In genomic region chr6:48140221-48140620, GRCh38 we compare ENCODE assay signal across 24 cellular contexts. TPM values are rescaled to one million over a fixed set of nuclear protein-coding genes. Genes with fewer than 3 reads are reported as not detected.
A peak's percentile ranks its signal among the peaks of the same experiment; 100 is the strongest.
DNase-seq lines count a peak whose midpoint lies in the region; ATAC-seq and TF ChIP-seq lines count a peak whose summit lies in the region.
"Had no signal": no experiment of that assay in that cellular context is flagged by ENCODE, and none has a peak within 500 bp of the region (broad histone marks: within the 10 kb centered on the region; RNA-seq: fewer than 3 reads in every experiment).

No MANE protein-coding gene starts in this region.

- POLR2A ChIA-PET in activated CD8-positive, alpha-beta T cell treated with anti-CD3 and anti-CD28 coated beads, Interleukin-2, amount 10 ng/mL, durations not matched to agents 7 days and 5 days (lab: Charles Lee): no interaction called here
- POLR2A ChIA-PET in SK-N-SH (lab: Yijun Ruan, JAX): no interaction called here

- H4K20me1 ChIP-seq in SK-N-SH (ENCODE audit: insufficient read depth): no peaks in the 10 kb centered on the region

- H3K27me3 ChIP-seq in RWPE2 (ENCODE audit: insufficient read depth, poor library complexity, severe bottlenecking) (no peaks in the 10 kb centered on the region), endodermal cell (ENCODE audit: control insufficient read depth, insufficient read depth, low read length, poor library complexity, severe bottlenecking) (no peaks in the 10 kb centered on the region), SK-N-SH (ENCODE audit: insufficient read depth) (no peaks in the 10 kb centered on the region; the same call in 1 of the 2 replicates)
- H3K27me3 ChIP-seq: SJSA1 had no signal

- H3K36me3 ChIP-seq in RWPE2 (ENCODE audit: low read depth) (no peaks in the 10 kb centered on the region), endodermal cell (ENCODE audit: control insufficient read depth, insufficient read depth, low read length) (no peaks in the 10 kb centered on the region), SK-N-SH (replicated peaks in 1 of 2; ENCODE audit: control insufficient read depth in 1 of 2, insufficient read depth in 2 of 2, low read length in 1 of 2) (no peaks in the 10 kb centered on the region)
- H3K36me3 ChIP-seq: SJSA1 had no signal

- H3K27ac Mint-ChIP-seq in endodermal cell: no peak overlapping the region
- H3K27ac Mint-ChIP-seq in activated CD8-positive, alpha-beta T cell treated with anti-CD3 and anti-CD28 coated beads, Interleukin-2, amount 10 ng/mL, durations not matched to agents 7 days and 5 days: no peak overlapping the region
- H3K27ac Mint-ChIP-seq: CD4-positive, alpha-beta memory T cell had no signal

- H3K4me3 Mint-ChIP-seq in endodermal cell: no peak overlapping the region
- no peak overlapping the region for H3K4me3 Mint-ChIP-seq in activated CD8-positive, alpha-beta T cell treated with anti-CD3 and anti-CD28 coated beads, Interleukin-2, amount 10 ng/mL, durations not matched to agents 7 days and 5 days
- H3K4me3 Mint-ChIP-seq: CD4-positive, alpha-beta memory T cell had no signal

- H3K9me3 ChIP-seq in RWPE2 (ENCODE audit: severe bottlenecking) (no peaks in the 10 kb centered on the region), endodermal cell (ENCODE audit: control insufficient read depth, low read length) (no peaks in the 10 kb centered on the region), SK-N-SH (no peaks in the 10 kb centered on the region)
- H3K9me3 ChIP-seq: A549, SJSA1 had no signal

- no peaks in the 10 kb centered on the region for H3K36me3 Mint-ChIP-seq in endodermal cell (ENCODE audit: low read depth)
- no peaks in the 10 kb centered on the region for H3K36me3 Mint-ChIP-seq in activated CD8-positive, alpha-beta T cell treated with anti-CD3 and anti-CD28 coated beads, Interleukin-2, amount 10 ng/mL, durations not matched to agents 7 days and 5 days (ENCODE audit: low read depth)
- H3K36me3 Mint-ChIP-seq: CD4-positive, alpha-beta memory T cell had no signal

- H3K27ac ChIP-seq in RWPE2 (ENCODE audit: poor library complexity, severe bottlenecking) (peak overlapping the region; percentile 61), epithelial cell of prostate (peak overlapping the region; percentile 57), endodermal cell (ENCODE audit: low read depth, low read length) (no peak overlapping the region), SK-N-SH (ENCODE audit: low read depth in 2 of 2, low read length in 1 of 2) (no peak overlapping the region)
- H3K27ac ChIP-seq: A549, SJSA1 had no signal

- H3K9me3 Mint-ChIP-seq in endodermal cell: no peaks in the 10 kb centered on the region
- H3K9me3 Mint-ChIP-seq in activated CD8-positive, alpha-beta T cell treated with anti-CD3 and anti-CD28 coated beads, Interleukin-2, amount 10 ng/mL, durations not matched to agents 7 days and 5 days (ENCODE audit: insufficient read depth): no peaks in the 10 kb centered on the region

- CTCF ChIA-PET in activated CD8-positive, alpha-beta T cell treated with anti-CD3 and anti-CD28 coated beads, Interleukin-2, amount 10 ng/mL, durations not matched to agents 7 days and 5 days (lab: Charles Lee): no interaction called here
- CTCF ChIA-PET in SK-N-SH (lab: Yijun Ruan, JAX): no interaction called here

- 80 to 100% methylated on average over 1 of the region's 1 CpG for WGBS in endodermal cell (ENCODE audit: insufficient coverage in 1 of 2, insufficient read length in 1 of 2), 2 experiments
- 16% methylated on average over 1 of the region's 1 CpG for WGBS in SK-N-SH (ENCODE audit: low lambda C conversion rate)

- H3K9ac ChIP-seq in endodermal cell (ENCODE audit: extremely low read depth, low read length, poor library complexity, severe bottlenecking): no peak overlapping the region
- no peak overlapping the region for H3K9ac ChIP-seq in SK-N-SH

- H2AFZ ChIP-seq in SK-N-SH (ENCODE audit: low read depth): no peak overlapping the region

- no peak overlapping the region for H3K4me2 ChIP-seq in SK-N-SH
- H3K4me2 ChIP-seq: A549 had no signal

- TF ChIP-seq CTCF in RWPE2 (IDR thresholded peaks at IDR 0.05; ENCODE audit: poor library complexity, severe bottlenecking) (no peak), endodermal cell (conservative IDR thresholded peaks at IDR 0.05) (no peak), SK-N-SH (IDR thresholded peaks at IDR 0.05) (no peak)

- TF ChIP-seq RAD21 in SK-N-SH (IDR thresholded peaks at IDR 0.05; ENCODE audit: low read length): no peak

- TF ChIP-seq EP300 in SK-N-SH (IDR thresholded peaks at IDR 0.05; ENCODE audit: borderline replicate concordance in 1 of 2, low read depth in 1 of 2, low read length in 1 of 2): no peak

- H3K4me1 ChIP-seq in RWPE2 (ENCODE audit: insufficient read depth, poor library complexity, severe bottlenecking) (peaks cover 41% of the 10 kb centered on the region), endodermal cell (ENCODE audit: control insufficient read depth, insufficient read depth, low read length) (no peaks in the 10 kb centered on the region), SK-N-SH (ENCODE audit: control insufficient read depth in 1 of 2, insufficient read depth in 2 of 2, low read depth in 1 of 2, low read length in 1 of 2) (no peaks in the 10 kb centered on the region; a peak in 1 of 4 replicates)
- H3K4me1 ChIP-seq: SJSA1 had no signal

- H3K79me2 ChIP-seq in SK-N-SH (ENCODE audit: insufficient read depth): no peaks in the 10 kb centered on the region

- H3K9me2 ChIP-seq in SK-N-SH: no peaks in the 10 kb centered on the region

- no peaks in the 10 kb centered on the region for H3K27me3 Mint-ChIP-seq in endodermal cell (ENCODE audit: insufficient read depth)
- H3K27me3 Mint-ChIP-seq in activated CD8-positive, alpha-beta T cell treated with anti-CD3 and anti-CD28 coated beads, Interleukin-2, amount 10 ng/mL, durations not matched to agents 7 days and 5 days (ENCODE audit: low read depth): no peaks in the 10 kb centered on the region
- H3K27me3 Mint-ChIP-seq: CD4-positive, alpha-beta memory T cell had no signal

- peak; percentile 51 for DNase-seq in HCEC 1CT
- DNase-seq in RWPE2 (ENCODE audit: low spot score): no peak
- DNase-seq in epithelial cell of prostate (ENCODE audit: low read depth, low spot score): no peak
- no peak for DNase-seq in endodermal cell
- no peak for DNase-seq in activated CD8-positive, alpha-beta T cell treated with anti-CD3 and anti-CD28 coated beads, Interleukin-2, amount 10 ng/mL, durations not matched to agents 7 days and 5 days
- no peak for DNase-seq in NCI-H748 treated with DMSO at 0.1 percent for 48 hours (lab: John Stamatoyannopoulos, UW)
- DNase-seq in SK-N-SH: no peak
- DNase-seq: C1 segment of cervical spinal cord; CD4-positive, alpha-beta memory T cell; COR-L47; DMS 273 treated with DMSO at 0.1 percent for 48 hours; DMS79; NCI-H1092; NCI-H1436; NCI-H187; NCI-H2081 treated with DMSO at 0.1 percent for 48 hours; NCI-H2171; NCI-H226; NCI-H510A; NCI-H774; Right ventricle myocardium superior had no signal

- H3K4me1 Mint-ChIP-seq in endodermal cell: peaks cover 20% of the 10 kb centered on the region
- H3K4me1 Mint-ChIP-seq in activated CD8-positive, alpha-beta T cell treated with anti-CD3 and anti-CD28 coated beads, Interleukin-2, amount 10 ng/mL, durations not matched to agents 7 days and 5 days (ENCODE audit: low read depth): no peaks in the 10 kb centered on the region
- H3K4me1 Mint-ChIP-seq: CD4-positive, alpha-beta memory T cell had no signal

- no peaks in the 10 kb centered on the region for H3F3A ChIP-seq in SK-N-SH (replicated peaks; ENCODE audit: insufficient read depth)

- 0 out of 3 replicates have a peak, but pooled peaks have one; percentile 8 for ATAC-seq in RWPE2 (ENCODE audit: low read depth)
- ATAC-seq in activated CD8-positive, alpha-beta T cell treated with anti-CD3 and anti-CD28 coated beads, Interleukin-2, amount 10 ng/mL, durations not matched to agents 7 days and 5 days: no peak
- ATAC-seq: A549 had no signal

- H3K4me3 ChIP-seq in RWPE2 (ENCODE audit: severe bottlenecking): no peak overlapping the region
- no peak overlapping the region for H3K4me3 ChIP-seq in endodermal cell (ENCODE audit: low read length)
- H3K4me3 ChIP-seq in SK-N-SH (ENCODE audit: low read depth in 2 of 2, low read length in 1 of 2): no peak overlapping the region
- H3K4me3 ChIP-seq: A549, SJSA1 had no signal

TF ChIP-seq in SK-N-SH, 30 proteins besides CTCF, POLR2A, EP300 and RAD21 (continues in another document):
- no peak for TF ChIP-seq GATA2 (CRISPR knock-in tag; IDR thresholded peaks at IDR 0.05)
- no peak for TF ChIP-seq JUND (IDR thresholded peaks at IDR 0.05)
- TF ChIP-seq GABPA (IDR thresholded peaks at IDR 0.05; ENCODE audit: low read depth): no peak
- TF ChIP-seq, protein P1, sequence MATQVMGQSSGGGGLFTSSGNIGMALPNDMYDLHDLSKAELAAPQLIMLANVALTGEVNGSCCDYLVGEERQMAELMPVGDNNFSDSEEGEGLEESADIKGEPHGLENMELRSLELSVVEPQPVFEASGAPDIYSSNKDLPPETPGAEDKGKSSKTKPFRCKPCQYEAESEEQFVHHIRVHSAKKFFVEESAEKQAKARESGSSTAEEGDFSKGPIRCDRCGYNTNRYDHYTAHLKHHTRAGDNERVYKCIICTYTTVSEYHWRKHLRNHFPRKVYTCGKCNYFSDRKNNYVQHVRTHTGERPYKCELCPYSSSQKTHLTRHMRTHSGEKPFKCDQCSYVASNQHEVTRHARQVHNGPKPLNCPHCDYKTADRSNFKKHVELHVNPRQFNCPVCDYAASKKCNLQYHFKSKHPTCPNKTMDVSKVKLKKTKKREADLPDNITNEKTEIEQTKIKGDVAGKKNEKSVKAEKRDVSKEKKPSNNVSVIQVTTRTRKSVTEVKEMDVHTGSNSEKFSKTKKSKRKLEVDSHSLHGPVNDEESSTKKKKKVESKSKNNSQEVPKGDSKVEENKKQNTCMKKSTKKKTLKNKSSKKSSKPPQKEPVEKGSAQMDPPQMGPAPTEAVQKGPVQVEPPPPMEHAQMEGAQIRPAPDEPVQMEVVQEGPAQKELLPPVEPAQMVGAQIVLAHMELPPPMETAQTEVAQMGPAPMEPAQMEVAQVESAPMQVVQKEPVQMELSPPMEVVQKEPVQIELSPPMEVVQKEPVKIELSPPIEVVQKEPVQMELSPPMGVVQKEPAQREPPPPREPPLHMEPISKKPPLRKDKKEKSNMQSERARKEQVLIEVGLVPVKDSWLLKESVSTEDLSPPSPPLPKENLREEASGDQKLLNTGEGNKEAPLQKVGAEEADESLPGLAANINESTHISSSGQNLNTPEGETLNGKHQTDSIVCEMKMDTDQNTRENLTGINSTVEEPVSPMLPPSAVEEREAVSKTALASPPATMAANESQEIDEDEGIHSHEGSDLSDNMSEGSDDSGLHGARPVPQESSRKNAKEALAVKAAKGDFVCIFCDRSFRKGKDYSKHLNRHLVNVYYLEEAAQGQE (IDR thresholded peaks at IDR 0.05; ENCODE audit: low read depth, low read length): no peak
- TF ChIP-seq TCF12 (IDR thresholded peaks at IDR 0.05): no peak

RNA-seq across cellular contexts. Expression of gene PTCHD4, which starts 29.2 kb away (rescaled TPM):
- total RNA-seq in endodermal cell: under 1 TPM; 0.11 to 0.42 TPM
- 6.3 TPM for polyA plus RNA-seq in endodermal cell (2013, experiment 1 of 2)
- polyA plus RNA-seq in endodermal cell (2013, experiment 2 of 2): 6.1 TPM
- not detected for total RNA-seq in activated CD8-positive, alpha-beta T cell treated with anti-CD3 and anti-CD28 coated beads, Interleukin-2, amount 10 ng/mL, durations not matched to agents 7 days and 5 days
- 4.0 and 5.1 TPM in 2 replicates for polyA plus RNA-seq in SK-N-SH (2012; rRNA removed)
- polyA plus RNA-seq in SK-N-SH (2012; cell fraction: cytosol; rRNA removed): 5.0 and 5.2 TPM in 2 replicates
- polyA plus RNA-seq in SK-N-SH (2012; cell fraction: nucleus; rRNA removed): 2.4 and 4.7 TPM in 2 replicates
- total RNA-seq: CD4-positive, alpha-beta memory T cell; HT-29 had no signal
- polyA plus RNA-seq: CD4-positive, alpha-beta memory T cell had no signal

Comparison
In these comparisons a context has a peak if more than half of its experiments do, and no peak if none do; other contexts are left out.
1. H3K27ac ChIP-seq: peak in RWPE2 (single experiment) and epithelial cell of prostate (single experiment); none in endodermal cell (single experiment) and SK-N-SH (0 of 2).